Comparison of ENCODE assay signal across 15 cellular contexts in the genomic region with DNA sequence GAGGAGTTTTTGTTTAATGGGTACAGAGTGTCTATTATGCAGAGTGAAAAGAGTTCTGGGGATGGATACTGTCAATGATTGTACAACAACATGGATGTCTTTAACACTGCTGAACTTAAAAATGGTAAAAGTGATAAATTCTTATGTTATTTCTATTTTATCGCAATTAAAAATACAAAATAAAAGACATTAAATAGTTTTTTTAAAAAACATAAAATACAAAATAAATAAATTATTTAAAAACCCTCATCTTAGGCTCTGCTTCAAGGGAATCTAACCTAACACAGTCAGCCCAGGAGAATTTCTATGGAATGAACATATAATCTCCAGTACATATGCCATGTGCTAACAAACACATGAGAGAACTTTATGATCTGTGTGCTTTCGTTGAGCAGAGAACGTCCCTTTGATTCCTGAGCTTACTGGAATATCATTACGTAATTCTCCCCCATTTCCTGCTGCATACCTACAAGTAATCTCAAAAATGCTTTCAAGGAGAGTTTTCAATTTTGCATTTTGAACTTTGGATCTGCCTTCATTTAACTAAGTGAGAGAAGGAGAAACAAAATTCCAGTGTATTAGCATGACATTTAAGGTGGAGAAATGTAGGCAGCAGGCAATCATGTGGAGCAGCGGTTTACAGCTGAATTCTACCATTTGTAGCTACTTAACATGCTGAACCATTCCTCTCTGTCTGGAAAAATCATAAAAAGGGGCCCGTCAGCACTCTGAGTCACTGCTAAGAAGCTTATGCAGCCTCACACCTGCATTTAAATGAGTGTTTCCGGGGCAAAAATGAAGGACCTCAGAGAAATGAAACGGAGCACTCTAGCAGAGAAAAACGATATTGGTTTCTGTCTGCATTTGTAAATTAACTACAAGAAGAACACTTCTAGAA.
A peak's percentile ranks its signal among the peaks of the same experiment; 100 is the strongest.
DNase-seq lines count a peak whose midpoint lies in the region; ATAC-seq, FAIRE-seq and TF ChIP-seq lines count a peak whose summit lies in the region.
"Had no signal": no experiment of that assay in that cellular context is flagged by ENCODE, and none has a peak within 500 bp of the region (broad histone marks: within the 10 kb centered on the region; RNA-seq: fewer than 3 reads in every experiment).

No MANE protein-coding gene starts in this region.

- no peaks in the 10 kb centered on the region for H3K36me3 ChIP-seq in left lung
- H3K36me3 ChIP-seq: neural progenitor cell had no signal

- ATAC-seq in left lung (peak; percentile 52), HG02798 (IDR thresholded peaks at IDR 0.05; ENCODE audit: poor library complexity, unreplicated experiment) (no peak), HG02610 (IDR thresholded peaks at IDR 0.05; ENCODE audit: unreplicated experiment) (no peak), HG03039 (IDR thresholded peaks at IDR 0.05; ENCODE audit: unreplicated experiment) (no peak)

- TF ChIP-seq CTCF in left lung (IDR thresholded peaks at IDR 0.05) = no peak

- H3K4me1 ChIP-seq in left lung = no peaks in the 10 kb centered on the region
- H3K4me1 ChIP-seq: neural progenitor cell had no signal

- peak; percentile 21 for DNase-seq in RPMI7951 (ENCODE audit: low read depth)
- peak; percentile 22 for DNase-seq in dermis blood vessel endothelial cell
- no peak for DNase-seq in left lung
- DNase-seq in urothelium cell line (ENCODE audit: low spot score) = peak; percentile 30
- DNase-seq: activated CD4-positive, alpha-beta T cell treated with anti-CD3 and anti-CD28 coated beads, Interleukin-2, amount 10 ng/mL, durations not matched to agents 7 days and 5 days; SIG-M5; T1000 had no signal

- intact Hi-C loops in left lung (cut with DNase I) = no loop called here

- no peaks in the 10 kb centered on the region for H3K27me3 ChIP-seq in left lung
- H3K27me3 ChIP-seq: neural progenitor cell had no signal

- no peak overlapping the region for H3K4me3 ChIP-seq in left lung
- H3K4me3 ChIP-seq: coronary artery, lung, neural progenitor cell had no signal

- H3K27ac ChIP-seq in left lung = no peak overlapping the region
- H3K27ac ChIP-seq: C4-2B, coronary artery, neural progenitor cell had no signal

- no peaks in the 10 kb centered on the region for H3K9me3 ChIP-seq in left lung

- FAIRE-seq in urothelium cell line (lab: Jason Lieb, UNC) = no peak
- FAIRE-seq: H54 had no signal

Comparison
In these comparisons a context has a peak if more than half of its experiments do, and no peak if none do; other contexts are left out.
1. DNase-seq: peak in RPMI7951 (single experiment), dermis blood vessel endothelial cell (single experiment) and urothelium cell line (single experiment); none in left lung (0 of 2).